Comparison of ENCODE assay signal across 1 cellular context in the genomic region with DNA sequence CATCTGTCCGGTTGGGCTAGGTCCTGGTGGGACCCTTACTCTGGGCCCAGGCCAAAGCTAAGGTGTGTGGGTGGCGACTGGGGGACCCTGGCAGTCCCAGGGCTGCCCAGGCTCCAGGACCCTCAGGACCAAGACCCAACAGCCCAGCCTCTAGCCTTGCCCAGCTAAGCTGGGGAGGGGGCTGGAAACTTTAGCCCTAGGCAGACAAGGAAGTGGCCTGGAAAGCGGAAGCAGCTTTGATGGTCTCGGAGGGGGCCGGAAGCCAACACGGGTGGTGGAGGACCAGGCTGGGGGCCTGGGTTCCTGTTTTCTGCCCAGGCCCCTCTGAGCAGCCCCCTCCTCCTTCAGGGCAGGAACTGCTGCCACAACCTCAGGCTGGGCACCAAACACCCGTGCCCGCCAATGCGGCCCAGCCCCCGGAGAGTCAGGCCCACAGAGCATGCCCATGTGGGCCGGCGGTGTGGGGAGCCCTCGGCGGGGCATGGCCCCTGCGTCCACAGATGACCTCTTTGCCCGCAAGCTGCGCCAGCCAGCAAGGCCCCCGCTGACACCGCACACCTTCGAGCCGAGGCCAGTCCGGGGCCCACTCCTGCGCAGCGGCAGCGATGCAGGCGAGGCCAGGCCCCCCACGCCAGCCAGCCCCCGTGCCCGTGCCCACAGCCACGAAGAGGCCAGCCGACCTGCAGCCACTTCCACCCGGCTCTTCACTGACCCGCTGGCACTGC.
TF ChIP-seq lines count a peak whose summit lies in the region.

No MANE protein-coding gene starts in this region.

TF ChIP-seq in HEK293T, 16 proteins besides CTCF, POLR2A, EP300 and RAD21 (continued from another document):
- TF ChIP-seq SUZ12 (IDR thresholded peaks at IDR 0.05) (no peak), FOXM1 (IDR thresholded peaks at IDR 0.05; ENCODE audit: borderline replicate concordance) (no peak), ZNF384 (IDR thresholded peaks at IDR 0.05) (no peak), NFRKB (IDR thresholded peaks at IDR 0.05) (no peak)
